ENCODE assay signal across 20 cellular contexts in the genomic region with DNA sequence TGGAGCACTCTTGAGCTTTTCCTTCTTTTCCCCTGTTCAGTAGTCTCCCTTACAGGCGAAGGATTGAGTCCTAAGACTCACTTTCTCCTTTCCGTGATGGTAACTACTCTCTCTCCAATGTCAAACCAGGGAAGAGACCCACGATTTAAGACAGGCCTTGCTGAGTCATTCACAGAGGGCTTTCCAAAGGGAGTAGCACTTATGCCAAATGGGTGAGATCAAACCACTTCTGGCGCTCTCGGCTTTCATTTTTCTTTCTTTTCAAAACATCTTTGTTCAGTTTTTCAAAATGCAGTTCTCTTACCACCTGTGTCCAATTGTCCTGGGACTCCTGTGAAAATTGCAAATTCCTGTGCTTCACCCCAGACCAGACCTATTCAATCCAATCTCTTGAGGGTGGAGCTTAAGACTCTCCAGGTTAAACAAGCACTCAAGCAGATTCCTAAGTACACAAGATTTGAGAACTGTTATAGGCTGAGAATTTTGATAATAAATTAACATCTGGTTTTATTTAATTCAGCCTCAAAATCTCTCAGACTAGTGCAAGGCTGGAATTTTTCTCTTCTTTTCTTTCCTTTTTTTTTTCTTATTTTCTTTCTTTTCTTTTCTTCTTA. TPM values are rescaled to one million over a fixed set of nuclear protein-coding genes. Genes with fewer than 3 reads are reported as not detected.
DNase-seq lines count a peak whose midpoint lies in the region; ATAC-seq, FAIRE-seq and TF ChIP-seq lines count a peak whose summit lies in the region.
"Had no signal": no experiment of that assay in that cellular context is flagged by ENCODE, and none has a peak within 500 bp of the region (broad histone marks: within the 10 kb centered on the region; RNA-seq: fewer than 3 reads in every experiment).

No MANE protein-coding gene starts in this region.

- H4K91ac ChIP-seq in H1 (replicated peaks; ENCODE audit: insufficient read length, low read length): no peak overlapping the region

- 0 out of 2 replicates have a peak overlapping the region, but pooled peaks have one; percentile 48 for H3K18ac ChIP-seq in H1 (ENCODE audit: extremely low read depth, low read length)

- no peak overlapping the region for H3K14ac ChIP-seq in H1 (ENCODE audit: insufficient read length)

- H2BK15ac ChIP-seq in H1 (ENCODE audit: low read length): no peak overlapping the region

- no peak overlapping the region for H4K5ac ChIP-seq in H1 (ENCODE audit: insufficient read length, low read depth, low read length)

- no peaks in the 10 kb centered on the region for H3K9me3 ChIP-seq in right atrium auricular region
- H3K9me3 ChIP-seq in H1 (ENCODE audit: insufficient read depth in 2 of 2, low read depth in 1 of 2, low read length in 1 of 2): 0 out of 4 replicates have a peak, but pooled peaks cover 0 to 2% of the 10 kb centered on the region in 2 experiments
- H3K9me3 ChIP-seq in aorta (ENCODE audit: control insufficient read depth, low read length): no peaks in the 10 kb centered on the region

- FAIRE-seq in H1 (lab: Jason Lieb, UNC): no peak
- FAIRE-seq: A204.1, G401.6, GM18507 had no signal

- no peaks in the 10 kb centered on the region for H3K79me2 ChIP-seq in H1 (ENCODE audit: control insufficient read depth in 1 of 2, insufficient read depth in 2 of 2, low read length in 2 of 2)

- H3K9ac ChIP-seq in H1 (replicated peaks in 1 of 4; ENCODE audit: extremely low read depth in 1 of 4, low read depth in 3 of 4, low read length in 3 of 4): no peak overlapping the region

- no peak overlapping the region for H3K4me3 ChIP-seq in right atrium auricular region
- no peak overlapping the region for H3K4me3 ChIP-seq in H1 (ENCODE audit: extremely low read depth in 1 of 4, insufficient read depth in 2 of 4, low read depth in 3 of 4, low read length in 4 of 4)
- no peak overlapping the region for H3K4me3 ChIP-seq in aorta (ENCODE audit: low read length in 2 of 2)

- no peaks in the 10 kb centered on the region for H3K27me3 ChIP-seq in right atrium auricular region
- H3K27me3 ChIP-seq in H1 (replicated peaks in 1 of 4; ENCODE audit: control insufficient read depth in 3 of 4, extremely low read depth in 1 of 4, insufficient read depth in 3 of 4, low read length in 3 of 4): no peaks in the 10 kb centered on the region
- no peaks in the 10 kb centered on the region for H3K27me3 ChIP-seq in aorta (ENCODE audit: control insufficient read depth in 1 of 2, insufficient read depth in 2 of 2, low read length in 1 of 2)

- DNase-seq in Right ventricle myocardium inferior (ENCODE audit: missing footprints): no peak
- no peak for DNase-seq in right atrium auricular region (ENCODE audit: low spot score)
- DNase-seq in H1 (ENCODE audit: low read depth in 1 of 2, low spot score in 2 of 2): no peak
- DNase-seq in mesothelial cell of epicardium (ENCODE audit: low spot score in 2 of 2, unreplicated experiment in 2 of 2): no peak
- no peak for DNase-seq in aorta
- DNase-seq in COLO829 (ENCODE audit: low spot score): no peak
- DNase-seq in activated CD4-positive, alpha-beta T cell treated with anti-CD3 and anti-CD28 coated beads for 48 hours: no peak
- DNase-seq in NCI-H2107 treated with DMSO at 0.1 percent for 48 hours (lab: John Stamatoyannopoulos, UW; ENCODE audit: unreplicated experiment): no peak
- DNase-seq: activated CD8-positive, alpha-beta T cell treated with anti-CD3 and anti-CD28 coated beads, Interleukin-2, amount 10 ng/mL, durations not matched to agents 7 days and 5 days; CD8-positive, alpha-beta T cell; NCI-H1694 treated with DMSO at 0.1 percent for 48 hours; NCI-H526 treated with DMSO at 0.1 percent for 48 hours; occipital lobe; OCI-M1; stimulated activated naive CD4-positive, alpha-beta T cell treated with Interleukin-2 at 50 U/mL for 16 hours had no signal

- H3K23me2 ChIP-seq in H1 (ENCODE audit: low read depth, low read length): no peaks in the 10 kb centered on the region

- TF ChIP-seq EP300 in H1 (IDR thresholded peaks at IDR 0.05; ENCODE audit: borderline replicate concordance in 1 of 2, low read depth in 2 of 2, low read length in 2 of 2): no peak

- H3K4me1 ChIP-seq in right atrium auricular region (peaks cover 0 to 4% of the 10 kb centered on the region in 2 donors), H1 (replicated peaks in 1 of 4; ENCODE audit: control insufficient read depth in 3 of 4, insufficient read depth in 4 of 4, low read length in 3 of 4) (no peaks in the 10 kb centered on the region; a peak in 1 of 7 replicates), aorta (ENCODE audit: control insufficient read depth in 1 of 2, insufficient read depth in 2 of 2, low read length in 2 of 2) (no peaks in the 10 kb centered on the region)

- no peak overlapping the region for H3K4ac ChIP-seq in H1 (replicated peaks; ENCODE audit: insufficient read length, low read depth, low read length)

- peaks cover 2% of the 10 kb centered on the region for H3K27me3 Mint-ChIP-seq in mesothelial cell of epicardium (ENCODE audit: low read depth)

- CTCF ChIA-PET in H1 (lab: Charles Lee; ENCODE audit: partially characterized antibody): interaction anchor here (0.6 to 6.4 kb wide), 3 partner anchors 9 to 354 kb away, joined by 3 to 65 read pairs (median 28); no protein-coding TSS in a partner anchor

- no peaks in the 10 kb centered on the region for H3K9me3 Mint-ChIP-seq in mesothelial cell of epicardium
- H3K9me3 Mint-ChIP-seq: activated T-helper 17 cell treated with anti-CD3 and anti-CD28 coated beads, Interleukin-2, amount 50 U/mL, for 72 hours; CD8-positive, alpha-beta T cell had no signal

- no peak overlapping the region for H3K23ac ChIP-seq in H1 (ENCODE audit: insufficient read length)

- no peak overlapping the region for H2AK5ac ChIP-seq in H1 (ENCODE audit: low read depth, low read length)

- peak overlapping the region; percentile 89 for H3K27ac Mint-ChIP-seq in mesothelial cell of epicardium
- H3K27ac Mint-ChIP-seq: activated CD8-positive, alpha-beta T cell treated with anti-CD3 and anti-CD28 coated beads, Interleukin-2, amount 10 ng/mL, durations not matched to agents 7 days and 5 days; activated T-helper 17 cell treated with anti-CD3 and anti-CD28 coated beads, Interleukin-2, amount 50 U/mL, for 72 hours; CD8-positive, alpha-beta T cell had no signal

- no peaks in the 10 kb centered on the region for H3K36me3 Mint-ChIP-seq in mesothelial cell of epicardium
- H3K36me3 Mint-ChIP-seq: CD8-positive, alpha-beta T cell had no signal

- H4K20me1 ChIP-seq in H1 (replicated peaks in 1 of 2; ENCODE audit: control insufficient read depth in 1 of 2, insufficient read depth in 2 of 2, low read length in 2 of 2): no peaks in the 10 kb centered on the region

- H4K8ac ChIP-seq in H1 (ENCODE audit: extremely low read depth, insufficient read depth, low read length): no peak overlapping the region

- H2BK5ac ChIP-seq in H1 (ENCODE audit: low read depth, low read length): no peak overlapping the region

- H2BK120ac ChIP-seq in H1 (replicated peaks; ENCODE audit: low read depth, low read length): no peak overlapping the region

- TF ChIP-seq CTCF in right atrium auricular region (IDR thresholded peaks at IDR 0.05): no peak
- TF ChIP-seq CTCF in H1 (IDR thresholded peaks at IDR 0.05; ENCODE audit: control extremely low read depth in 1 of 3, insufficient read depth in 1 of 3, low read depth in 1 of 3, low read length in 3 of 3): no peak
- TF ChIP-seq CTCF in mesothelial cell of epicardium (IDR thresholded peaks at IDR 0.05; ENCODE audit: unreplicated experiment): no peak

- H3K36me3 ChIP-seq in right atrium auricular region (no peaks in the 10 kb centered on the region), H1 (ENCODE audit: control insufficient read depth in 2 of 4, insufficient read depth in 4 of 4, low read length in 3 of 4) (no peaks in the 10 kb centered on the region), aorta (ENCODE audit: control insufficient read depth in 1 of 2, insufficient read depth in 2 of 2, low read length in 1 of 2) (no peaks in the 10 kb centered on the region)

- POLR2A ChIA-PET in H1 (lab: Charles Lee; ENCODE audit: partially characterized antibody): no interaction called here

- H2BK12ac ChIP-seq in H1 (ENCODE audit: low read depth, low read length): no peak overlapping the region

- ATAC-seq in Right ventricle myocardium inferior (peak; percentile 46), aorta (ENCODE audit: low FRiP score) (peak; percentile 74)
- ATAC-seq: activated CD8-positive, alpha-beta T cell treated with anti-CD3 and anti-CD28 coated beads, Interleukin-2, amount 10 ng/mL, durations not matched to agents 7 days and 5 days; activated T-helper 17 cell treated with anti-CD3 and anti-CD28 coated beads, Interleukin-2, amount 50 U/mL, for 72 hours; CD8-positive, alpha-beta T cell; esophagus mucosa had no signal

- no peak for TF ChIP-seq POLR2A in H1 (IDR thresholded peaks at IDR 0.05; ENCODE audit: control extremely low read depth in 1 of 2, low read depth in 2 of 2, low read length in 2 of 2)

- H3K56ac ChIP-seq in H1 (replicated peaks; ENCODE audit: insufficient read length, low read depth, low read length): no peak overlapping the region

- no peak overlapping the region for H3K4me2 ChIP-seq in H1 (ENCODE audit: insufficient read depth in 1 of 2, low read depth in 2 of 2, low read length in 2 of 2)

- H3K4me1 Mint-ChIP-seq in mesothelial cell of epicardium: peaks cover 14% of the 10 kb centered on the region
- H3K4me1 Mint-ChIP-seq: activated T-helper 17 cell treated with anti-CD3 and anti-CD28 coated beads, Interleukin-2, amount 50 U/mL, for 72 hours had no signal

- H3K4me3 Mint-ChIP-seq in mesothelial cell of epicardium: no peak overlapping the region
- H3K4me3 Mint-ChIP-seq: activated CD8-positive, alpha-beta T cell treated with anti-CD3 and anti-CD28 coated beads, Interleukin-2, amount 10 ng/mL, durations not matched to agents 7 days and 5 days; activated T-helper 17 cell treated with anti-CD3 and anti-CD28 coated beads, Interleukin-2, amount 50 U/mL, for 72 hours; CD8-positive, alpha-beta T cell had no signal

- no peak for TF ChIP-seq RAD21 in H1 (IDR thresholded peaks at IDR 0.05 in 1 of 2, conservative IDR thresholded peaks at IDR 0.05 in 1 of 2; ENCODE audit: low read depth in 2 of 2, low read length in 2 of 2)

- H3K79me1 ChIP-seq in H1 (ENCODE audit: low read depth, low read length): no peaks in the 10 kb centered on the region

- H2AFZ ChIP-seq in H1 (ENCODE audit: low read length): peak overlapping the region; percentile 96

- intact Hi-C loops in Right ventricle myocardium inferior (cut with DNase I) (no loop called here), aorta (cut with DNase I) (no loop called here)

- 0 out of 2 replicates have a peak overlapping the region, but pooled peaks have one; percentile 27 for H2BK20ac ChIP-seq in H1 (ENCODE audit: low read length)

- no peak overlapping the region for H3K27ac ChIP-seq in right atrium auricular region
- no peak overlapping the region for H3K27ac ChIP-seq in H1 (ENCODE audit: low read depth, low read length)
- no peak overlapping the region for H3K27ac ChIP-seq in aorta (ENCODE audit: low read depth in 1 of 2, low read length in 2 of 2)

- 85% methylated on average over 5 of the region's 5 CpGs; no CpG with 5 or more reads in 1 of the 2 experiments for WGBS in H1 (ENCODE audit: extremely low coverage in 1 of 2, insufficient coverage in 1 of 2, insufficient read length in 1 of 2, insufficient replicate concordance in 2 of 2, low coverage in 1 of 2, low lambda C conversion rate in 2 of 2, missing lambda C conversion rate in 1 of 2), 2 experiments
- 48 to 49% methylated on average over 5 of the region's 5 CpGs for WGBS in aorta, 2 donors

RNA-seq across cellular contexts. Expression of gene MRPL19, which starts 14.4 kb away (rescaled TPM):
- 53.9 TPM for total RNA-seq in Right ventricle myocardium inferior
- total RNA-seq in right atrium auricular region: 10 to 100 TPM; 17.3 to 51.8 TPM
- total RNA-seq in H1 (2021; fragmentation: NEBNext Ultra II Directional; extraction: Animal tissue kit (Norgen Biotek cat#: 25700)): 71.5 and 75.2 TPM in 2 replicates
- polyA plus RNA-seq in H1 (2011; rRNA removed): 10.2 and 18.1 TPM in 2 replicates
- 26.7 TPM for polyA plus RNA-seq in H1 (2011; cell fraction: cytosol; rRNA removed)
- 11.4 TPM for polyA plus RNA-seq in H1 (2011; cell fraction: nucleus; rRNA removed)
- polyA plus RNA-seq in H1 (2012, experiment 1 of 2): 26.7 to 57.4 TPM (median 33.7 TPM) in 4 replicates
- 16.7 TPM for polyA plus RNA-seq in H1 (2012, experiment 2 of 2)
- polyA plus RNA-seq in H1 (2013, experiment 1 of 2): 32.6 TPM
- polyA plus RNA-seq in H1 (2013, experiment 2 of 2): 32.4 TPM
- 20.7 and 22.7 TPM in 2 replicates for polyA minus RNA-seq in H1 (2011; rRNA and poly(A)+ RNA removed)
- 22.7 TPM for polyA minus RNA-seq in H1 (2011; cell fraction: cytosol; rRNA and poly(A)+ RNA removed)
- 85.0 TPM for polyA minus RNA-seq in H1 (2011; cell fraction: nucleus; rRNA and poly(A)+ RNA removed)
- total RNA-seq in mesothelial cell of epicardium: 47.6 to 51.7 TPM (median 49.9 TPM) in 3 replicates
- total RNA-seq in aorta: 10 to 100 TPM; 33.2 to 40.6 TPM
- 10 to 100 TPM; 15.7 to 19.4 TPM for polyA plus RNA-seq in aorta
